1 cellular context compared by ENCODE assay signal in genomic region chr2:101754613-101755012, GRCh38.
TF ChIP-seq lines count a peak whose summit lies in the region.

No MANE protein-coding gene starts in this region.

TF ChIP-seq in liver, 16 proteins besides CTCF, POLR2A, EP300 and RAD21 (continued from another document):
- no peak for TF ChIP-seq HNF4G (IDR thresholded peaks at IDR 0.05)
